In the genomic region with DNA sequence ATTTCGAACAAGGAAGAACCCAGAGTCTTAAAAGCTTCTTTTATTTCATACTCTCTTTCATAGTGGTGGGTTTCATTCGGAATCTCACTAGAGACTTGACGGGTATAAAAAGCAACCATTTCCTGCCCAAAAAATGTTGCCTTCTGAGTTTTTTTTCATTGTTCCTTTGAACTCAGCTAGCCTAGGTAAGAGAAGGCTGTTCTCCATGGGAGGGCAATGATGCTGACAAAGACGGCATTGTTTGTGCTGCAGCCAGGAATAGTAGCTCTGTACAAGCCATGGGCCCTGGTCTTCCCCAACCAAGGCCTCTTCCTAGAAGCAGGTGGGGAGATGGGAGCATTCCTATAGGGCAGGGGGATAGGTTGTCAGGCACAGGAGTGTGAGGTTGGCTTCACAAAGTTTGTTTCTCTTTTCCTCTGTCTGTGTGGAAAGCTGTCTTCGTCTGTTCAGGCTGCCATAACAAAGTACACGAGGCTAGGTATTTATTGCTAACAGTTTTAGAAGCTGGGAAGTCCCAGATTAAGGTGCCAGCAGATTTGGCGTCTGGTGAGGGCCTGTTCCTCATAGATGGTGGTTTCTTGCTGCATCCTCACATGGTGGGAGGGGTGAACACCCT, we compare ENCODE assay signal across 18 cellular contexts.
DNase-seq lines count a peak whose midpoint lies in the region; ATAC-seq and TF ChIP-seq lines count a peak whose summit lies in the region.
"Had no signal": no experiment of that assay in that cellular context is flagged by ENCODE, and none has a peak within 500 bp of the region (broad histone marks: within the 10 kb centered on the region; RNA-seq: fewer than 3 reads in every experiment).

No MANE protein-coding gene starts in this region.

- H3K4me3 ChIP-seq in H7 (ENCODE audit: insufficient read depth, low read depth, low read length) (no peak overlapping the region), spleen (no peak overlapping the region)
- H3K4me3 ChIP-seq: HAP-1, K562 had no signal

- TF ChIP-seq CTCF in spleen (IDR thresholded peaks at IDR 0.05 in 8 of 11, conservative IDR thresholded peaks at IDR 0.05 in 3 of 11), result no peak

- peaks cover 3% of the 10 kb centered on the region for H3K4me1 Mint-ChIP-seq in T-helper 17 cell
- H3K4me1 Mint-ChIP-seq: CD14-positive monocyte had no signal

- H3K4me3 Mint-ChIP-seq in T-helper 17 cell, result no peak overlapping the region
- H3K4me3 Mint-ChIP-seq: CD14-positive monocyte had no signal

- H3K27ac ChIP-seq in spleen (no peak overlapping the region), caudate nucleus (ENCODE audit: low read depth, low read length) (no peak overlapping the region)
- H3K27ac ChIP-seq: HL-60 had no signal

- H3K27ac Mint-ChIP-seq in T-helper 17 cell, result no peak overlapping the region

- H3K27me3 ChIP-seq in H7 (ENCODE audit: control insufficient read depth, insufficient read depth, low read length), result no peaks in the 10 kb centered on the region
- H3K27me3 ChIP-seq in spleen (replicated peaks in 1 of 7), result no peaks in the 10 kb centered on the region

- intact Hi-C loops in spleen (cut with DNase I; ENCODE audit: low total_unique reads), result no loop called here

- no peaks in the 10 kb centered on the region for H3K36me3 Mint-ChIP-seq in T-helper 17 cell (ENCODE audit: low read depth)
- H3K36me3 Mint-ChIP-seq: CD14-positive monocyte had no signal

- DNase-seq in H7 (peak; percentile 46), NCI-H526 treated with DMSO at 0.1 percent for 48 hours (lab: John Stamatoyannopoulos, UW) (peak; percentile 99), iPS-NIHi7 (ENCODE audit: extremely low spot score) (peak; percentile 39), spleen (peak; percentile 44), caudate nucleus (lab: John Stamatoyannopoulos, UW) (no peak), T-helper 17 cell (no peak)
- no peak for DNase-seq in activated T-cell treated with anti-CD3 and anti-CD28 coated beads, Interleukin-2, amount 50 U/mL, for 48 hours
- DNase-seq: AML-193, Caco-2, DMS153, NCI-H1436, NCI-H2081, NCI-H510A had no signal

- H3K9me3 ChIP-seq in spleen (no peaks in the 10 kb centered on the region), T-helper 17 cell (ENCODE audit: control insufficient read depth, low read length, poor library complexity, severe bottlenecking) (no peaks in the 10 kb centered on the region)
- H3K9me3 ChIP-seq: Caco-2, HAP-1 had no signal

- 76 to 87% (median 82%) methylated on average over 7 of the region's 7 CpGs for WGBS in spleen, 5 donors

- no peaks in the 10 kb centered on the region for H3K4me1 ChIP-seq in spleen

- H3K36me3 ChIP-seq in H7 (replicated peaks; ENCODE audit: control insufficient read depth, insufficient read depth, low read length) (no peaks in the 10 kb centered on the region), spleen (no peaks in the 10 kb centered on the region)
- H3K36me3 ChIP-seq: HAP-1 had no signal

- ATAC-seq in T-helper 17 cell, result no peak
- ATAC-seq: Panc1 had no signal

- no peaks in the 10 kb centered on the region for H3K27me3 Mint-ChIP-seq in T-helper 17 cell

- no peak for TF ChIP-seq POLR2A in spleen (IDR thresholded peaks at IDR 0.05)

Comparison
In these comparisons a context has a peak if more than half of its experiments do, and no peak if none do; other contexts are left out.
1. DNase-seq: peak in H7 (single experiment), NCI-H526 treated with DMSO at 0.1 percent for 48 hours (single experiment), iPS-NIHi7 (single experiment) and spleen (single experiment); none in activated T-cell treated with anti-CD3 and anti-CD28 coated beads, Interleukin-2, amount 50 U/mL, for 48 hours (0 of 2), caudate nucleus (0 of 61) and T-helper 17 cell (0 of 3).